1 cellular context compared by ENCODE assay signal in genomic region chr12:94101902-94102660, GRCh38.
TF ChIP-seq lines count a peak whose summit lies in the region.

No MANE protein-coding gene starts in this region.

TF ChIP-seq in GM23338, 12 proteins besides CTCF, POLR2A, EP300 and RAD21 (continued from another document):
- TF ChIP-seq ZNF462 (CRISPR knock-in tag; IDR thresholded peaks at IDR 0.05) (no peak), CREB1 (CRISPR knock-in tag; IDR thresholded peaks at IDR 0.05; ENCODE audit: low read depth) (peak; percentile 58), EZH2 (IDR thresholded peaks at IDR 0.05; ENCODE audit: low read depth, unreplicated experiment) (peak; percentile 39), POLR2AphosphoS5 (IDR thresholded peaks at IDR 0.05; ENCODE audit: low read depth) (no peak), ETS1 (IDR thresholded peaks at IDR 0.05) (no peak), EZH2phosphoT487 (IDR thresholded peaks at IDR 0.05; ENCODE audit: unreplicated experiment) (no peak)
